3 cellular contexts compared by ENCODE assay signal in the genomic region with DNA sequence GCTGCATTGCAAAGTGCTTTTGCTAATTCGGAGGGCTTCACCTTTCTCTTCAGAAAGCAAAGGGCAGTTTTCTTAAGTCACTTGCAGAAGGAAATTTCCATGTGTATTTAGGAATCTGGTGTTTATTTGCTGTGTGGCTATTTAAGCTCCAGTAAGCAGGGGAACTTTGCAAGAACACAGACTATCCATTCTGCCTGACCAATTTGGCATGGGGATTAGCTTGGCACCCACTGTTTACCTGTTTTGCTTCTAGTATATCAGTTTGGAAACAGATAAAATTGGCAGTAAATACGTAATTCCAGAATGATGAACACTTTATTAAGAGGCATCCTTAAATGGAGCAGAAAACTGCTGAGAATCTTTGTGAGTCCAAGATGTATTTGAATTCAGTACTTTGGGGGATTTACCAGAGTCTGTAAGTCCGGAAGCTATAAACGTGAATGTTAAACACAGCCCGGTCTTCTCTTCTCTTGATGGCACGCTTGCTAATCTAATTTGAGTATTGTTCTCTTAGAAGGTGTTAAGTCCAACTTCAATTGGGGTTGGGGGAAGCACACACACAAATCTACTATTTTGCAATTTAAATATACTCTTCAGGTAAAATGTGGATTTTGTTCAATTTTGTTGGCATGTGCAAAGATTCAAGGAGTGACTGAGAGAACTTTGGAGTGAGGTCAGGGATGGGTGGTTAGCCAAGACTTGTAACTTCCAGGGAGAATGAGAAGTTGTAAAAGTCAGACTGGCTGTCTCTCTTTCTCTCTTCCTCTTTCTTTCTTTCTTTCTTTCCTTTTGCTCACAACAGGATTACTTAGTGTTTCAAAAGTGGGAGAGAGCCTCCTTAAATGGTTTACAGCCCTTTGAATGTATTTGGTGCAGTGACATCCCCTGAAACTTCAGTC.
A peak's percentile ranks its signal among the peaks of the same experiment; 100 is the strongest.
TF ChIP-seq lines count a peak whose summit lies in the region.

No MANE protein-coding gene starts in this region.

TF ChIP-seq in liver, 16 proteins besides CTCF, POLR2A, EP300 and RAD21:
- TF ChIP-seq TAF1 (conservative IDR thresholded peaks at IDR 0.05), result no peak
- TF ChIP-seq HNF4G (IDR thresholded peaks at IDR 0.05), result no peak
- TF ChIP-seq HNF4A (conservative IDR thresholded peaks at IDR 0.05), result no peak
- TF ChIP-seq, protein P1, sequence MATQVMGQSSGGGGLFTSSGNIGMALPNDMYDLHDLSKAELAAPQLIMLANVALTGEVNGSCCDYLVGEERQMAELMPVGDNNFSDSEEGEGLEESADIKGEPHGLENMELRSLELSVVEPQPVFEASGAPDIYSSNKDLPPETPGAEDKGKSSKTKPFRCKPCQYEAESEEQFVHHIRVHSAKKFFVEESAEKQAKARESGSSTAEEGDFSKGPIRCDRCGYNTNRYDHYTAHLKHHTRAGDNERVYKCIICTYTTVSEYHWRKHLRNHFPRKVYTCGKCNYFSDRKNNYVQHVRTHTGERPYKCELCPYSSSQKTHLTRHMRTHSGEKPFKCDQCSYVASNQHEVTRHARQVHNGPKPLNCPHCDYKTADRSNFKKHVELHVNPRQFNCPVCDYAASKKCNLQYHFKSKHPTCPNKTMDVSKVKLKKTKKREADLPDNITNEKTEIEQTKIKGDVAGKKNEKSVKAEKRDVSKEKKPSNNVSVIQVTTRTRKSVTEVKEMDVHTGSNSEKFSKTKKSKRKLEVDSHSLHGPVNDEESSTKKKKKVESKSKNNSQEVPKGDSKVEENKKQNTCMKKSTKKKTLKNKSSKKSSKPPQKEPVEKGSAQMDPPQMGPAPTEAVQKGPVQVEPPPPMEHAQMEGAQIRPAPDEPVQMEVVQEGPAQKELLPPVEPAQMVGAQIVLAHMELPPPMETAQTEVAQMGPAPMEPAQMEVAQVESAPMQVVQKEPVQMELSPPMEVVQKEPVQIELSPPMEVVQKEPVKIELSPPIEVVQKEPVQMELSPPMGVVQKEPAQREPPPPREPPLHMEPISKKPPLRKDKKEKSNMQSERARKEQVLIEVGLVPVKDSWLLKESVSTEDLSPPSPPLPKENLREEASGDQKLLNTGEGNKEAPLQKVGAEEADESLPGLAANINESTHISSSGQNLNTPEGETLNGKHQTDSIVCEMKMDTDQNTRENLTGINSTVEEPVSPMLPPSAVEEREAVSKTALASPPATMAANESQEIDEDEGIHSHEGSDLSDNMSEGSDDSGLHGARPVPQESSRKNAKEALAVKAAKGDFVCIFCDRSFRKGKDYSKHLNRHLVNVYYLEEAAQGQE (IDR thresholded peaks at IDR 0.05), result no peak
- TF ChIP-seq FOXA2 (IDR thresholded peaks at IDR 0.05), result no peak
- no peak for TF ChIP-seq YY1 (IDR thresholded peaks at IDR 0.05)
- TF ChIP-seq SP1 (IDR thresholded peaks at IDR 0.05), result no peak
- no peak for TF ChIP-seq FOXA1 (IDR thresholded peaks at IDR 0.05)
- TF ChIP-seq MAX (IDR thresholded peaks at IDR 0.05), result no peak
- TF ChIP-seq, protein P2, sequence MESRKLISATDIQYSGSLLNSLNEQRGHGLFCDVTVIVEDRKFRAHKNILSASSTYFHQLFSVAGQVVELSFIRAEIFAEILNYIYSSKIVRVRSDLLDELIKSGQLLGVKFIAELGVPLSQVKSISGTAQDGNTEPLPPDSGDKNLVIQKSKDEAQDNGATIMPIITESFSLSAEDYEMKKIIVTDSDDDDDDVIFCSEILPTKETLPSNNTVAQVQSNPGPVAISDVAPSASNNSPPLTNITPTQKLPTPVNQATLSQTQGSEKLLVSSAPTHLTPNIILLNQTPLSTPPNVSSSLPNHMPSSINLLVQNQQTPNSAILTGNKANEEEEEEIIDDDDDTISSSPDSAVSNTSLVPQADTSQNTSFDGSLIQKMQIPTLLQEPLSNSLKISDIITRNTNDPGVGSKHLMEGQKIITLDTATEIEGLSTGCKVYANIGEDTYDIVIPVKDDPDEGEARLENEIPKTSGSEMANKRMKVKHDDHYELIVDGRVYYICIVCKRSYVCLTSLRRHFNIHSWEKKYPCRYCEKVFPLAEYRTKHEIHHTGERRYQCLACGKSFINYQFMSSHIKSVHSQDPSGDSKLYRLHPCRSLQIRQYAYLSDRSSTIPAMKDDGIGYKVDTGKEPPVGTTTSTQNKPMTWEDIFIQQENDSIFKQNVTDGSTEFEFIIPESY (IDR thresholded peaks at IDR 0.05), result no peak

TF ChIP-seq in HepG2, 621 proteins besides CTCF, POLR2A, EP300 and RAD21:
- no peak for TF ChIP-seq ZNF296 (CRISPR knock-in tag; conservative IDR thresholded peaks at IDR 0.05)
- TF ChIP-seq FUBP1 (CRISPR knock-in tag; IDR thresholded peaks at IDR 0.05; ENCODE audit: borderline replicate concordance), result no peak
- no peak for TF ChIP-seq CREM (IDR thresholded peaks at IDR 0.05)
- TF ChIP-seq CREM (CRISPR knock-in tag; IDR thresholded peaks at IDR 0.05), result no peak
- TF ChIP-seq HCFC1 (IDR thresholded peaks at IDR 0.05; ENCODE audit: low read depth, low read length), result no peak

TF ChIP-seq in GM12878, 131 proteins besides CTCF, POLR2A, EP300 and RAD21 (continues in another document):
- TF ChIP-seq BCL11A (IDR thresholded peaks at IDR 0.05; ENCODE audit: low read depth, low read length), result no peak
- TF ChIP-seq RBBP5 (conservative IDR thresholded peaks at IDR 0.05), result no peak
- TF ChIP-seq, protein P1 (IDR thresholded peaks at IDR 0.05; ENCODE audit: low read depth, low read length), result no peak
- no peak for TF ChIP-seq NFYA (IDR thresholded peaks at IDR 0.05; ENCODE audit: borderline replicate concordance, low read depth, low read length)
- TF ChIP-seq BRCA1 (IDR thresholded peaks at IDR 0.05; ENCODE audit: low read depth, low read length), result no peak
- no peak for TF ChIP-seq RUNX3 (IDR thresholded peaks at IDR 0.05; ENCODE audit: low read length)
- no peak for TF ChIP-seq SREBF2 (IDR thresholded peaks at IDR 0.05; ENCODE audit: low read length)
- TF ChIP-seq MAX (IDR thresholded peaks at IDR 0.05; ENCODE audit: low read depth, low read length), result no peak
- TF ChIP-seq, protein P2 (IDR thresholded peaks at IDR 0.05), result no peak
- TF ChIP-seq POU2F2 (IDR thresholded peaks at IDR 0.05; ENCODE audit: borderline replicate concordance, low read depth, low read length), result no peak
- TF ChIP-seq YY1 (IDR thresholded peaks at IDR 0.05; ENCODE audit: low read depth, low read length), result no peak
- peak; percentile 78 to 85 for TF ChIP-seq BHLHE40 (IDR thresholded peaks at IDR 0.05; ENCODE audit: borderline replicate concordance in 1 of 2, low read depth in 2 of 2, low read length in 1 of 2)
- no peak for TF ChIP-seq SIN3A (IDR thresholded peaks at IDR 0.05; ENCODE audit: low read depth, low read length)
- TF ChIP-seq PAX8 (IDR thresholded peaks at IDR 0.05), result no peak
- no peak for TF ChIP-seq JUND (IDR thresholded peaks at IDR 0.05; ENCODE audit: low read depth, low read length)
- no peak for TF ChIP-seq STAT1 (conservative IDR thresholded peaks at IDR 0.05)
- TF ChIP-seq MEF2B (IDR thresholded peaks at IDR 0.05; ENCODE audit: partially characterized antibody, poor library complexity, severe bottlenecking), result peak; percentile 16
- TF ChIP-seq MXI1 (IDR thresholded peaks at IDR 0.05; ENCODE audit: low read depth, low read length), result no peak
- TF ChIP-seq SP1 (IDR thresholded peaks at IDR 0.05; ENCODE audit: low read depth, low read length), result no peak
- no peak for TF ChIP-seq IRF4 (IDR thresholded peaks at IDR 0.05; ENCODE audit: low read depth, low read length)
- no peak for TF ChIP-seq RFX5 (IDR thresholded peaks at IDR 0.05; ENCODE audit: low read depth, low read length)
- TF ChIP-seq TCF7 (IDR thresholded peaks at IDR 0.05; ENCODE audit: borderline replicate concordance), result no peak
- no peak for TF ChIP-seq PML (IDR thresholded peaks at IDR 0.05; ENCODE audit: low read length)
- no peak for TF ChIP-seq ZNF207 (IDR thresholded peaks at IDR 0.05; ENCODE audit: borderline replicate concordance)
- TF ChIP-seq HSF1 (IDR thresholded peaks at IDR 0.05; ENCODE audit: low read depth, low read length), result no peak
- TF ChIP-seq, protein P3, sequence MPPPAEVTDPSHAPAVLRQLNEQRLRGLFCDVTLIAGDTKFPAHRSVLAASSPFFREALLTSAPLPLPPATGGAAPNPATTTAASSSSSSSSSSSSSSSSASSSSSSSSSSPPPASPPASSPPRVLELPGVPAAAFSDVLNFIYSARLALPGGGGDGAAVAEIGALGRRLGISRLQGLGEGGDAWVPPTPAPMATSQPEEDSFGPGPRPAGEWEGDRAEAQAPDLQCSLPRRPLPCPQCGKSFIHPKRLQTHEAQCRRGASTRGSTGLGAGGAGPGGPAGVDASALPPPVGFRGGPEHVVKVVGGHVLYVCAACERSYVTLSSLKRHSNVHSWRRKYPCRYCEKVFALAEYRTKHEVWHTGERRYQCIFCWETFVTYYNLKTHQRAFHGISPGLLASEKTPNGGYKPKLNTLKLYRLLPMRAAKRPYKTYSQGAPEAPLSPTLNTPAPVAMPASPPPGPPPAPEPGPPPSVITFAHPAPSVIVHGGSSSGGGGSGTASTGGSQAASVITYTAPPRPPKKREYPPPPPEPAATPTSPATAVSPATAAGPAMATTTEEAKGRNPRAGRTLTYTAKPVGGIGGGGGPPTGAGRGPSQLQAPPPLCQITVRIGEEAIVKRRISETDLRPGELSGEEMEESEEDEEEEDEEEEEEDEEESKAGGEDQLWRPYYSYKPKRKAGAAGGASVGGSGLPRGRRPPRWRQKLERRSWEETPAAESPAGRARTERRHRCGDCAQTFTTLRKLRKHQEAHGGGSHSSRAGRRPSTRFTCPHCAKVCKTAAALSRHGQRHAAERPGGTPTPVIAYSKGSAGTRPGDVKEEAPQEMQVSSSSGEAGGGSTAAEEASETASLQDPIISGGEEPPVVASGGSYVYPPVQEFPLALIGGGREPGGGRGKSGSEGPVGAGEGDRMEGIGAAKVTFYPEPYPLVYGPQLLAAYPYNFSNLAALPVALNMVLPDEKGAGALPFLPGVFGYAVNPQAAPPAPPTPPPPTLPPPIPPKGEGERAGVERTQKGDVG (CRISPR knock-in tag; IDR thresholded peaks at IDR 0.05), result no peak
- TF ChIP-seq TARDBP (IDR thresholded peaks at IDR 0.05; ENCODE audit: borderline replicate concordance), result no peak
- TF ChIP-seq SPI1 (IDR thresholded peaks at IDR 0.05; ENCODE audit: borderline replicate concordance, insufficient read depth, low read depth, low read length), result peak; percentile 44; the same call in 1 of the 2 replicates
- TF ChIP-seq ZNF217 (IDR thresholded peaks at IDR 0.05), result no peak
- TF ChIP-seq, protein P4, sequence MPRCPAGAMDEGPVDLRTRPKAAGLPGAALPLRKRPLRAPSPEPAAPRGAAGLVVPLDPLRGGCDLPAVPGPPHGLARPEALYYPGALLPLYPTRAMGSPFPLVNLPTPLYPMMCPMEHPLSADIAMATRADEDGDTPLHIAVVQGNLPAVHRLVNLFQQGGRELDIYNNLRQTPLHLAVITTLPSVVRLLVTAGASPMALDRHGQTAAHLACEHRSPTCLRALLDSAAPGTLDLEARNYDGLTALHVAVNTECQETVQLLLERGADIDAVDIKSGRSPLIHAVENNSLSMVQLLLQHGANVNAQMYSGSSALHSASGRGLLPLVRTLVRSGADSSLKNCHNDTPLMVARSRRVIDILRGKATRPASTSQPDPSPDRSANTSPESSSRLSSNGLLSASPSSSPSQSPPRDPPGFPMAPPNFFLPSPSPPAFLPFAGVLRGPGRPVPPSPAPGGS (IDR thresholded peaks at IDR 0.05; ENCODE audit: borderline replicate concordance, insufficient read depth, low read depth, low read length, poor library complexity, severe bottlenecking), result no peak
